Comparison of ENCODE assay signal across 1 cellular context in genomic region chr2:3759766-3760165, GRCh38.
TF ChIP-seq lines count a peak whose summit lies in the region.

No MANE protein-coding gene starts in this region.

TF ChIP-seq in IMR-90, 13 proteins besides CTCF, POLR2A, EP300 and RAD21:
- TF ChIP-seq, protein P1, sequence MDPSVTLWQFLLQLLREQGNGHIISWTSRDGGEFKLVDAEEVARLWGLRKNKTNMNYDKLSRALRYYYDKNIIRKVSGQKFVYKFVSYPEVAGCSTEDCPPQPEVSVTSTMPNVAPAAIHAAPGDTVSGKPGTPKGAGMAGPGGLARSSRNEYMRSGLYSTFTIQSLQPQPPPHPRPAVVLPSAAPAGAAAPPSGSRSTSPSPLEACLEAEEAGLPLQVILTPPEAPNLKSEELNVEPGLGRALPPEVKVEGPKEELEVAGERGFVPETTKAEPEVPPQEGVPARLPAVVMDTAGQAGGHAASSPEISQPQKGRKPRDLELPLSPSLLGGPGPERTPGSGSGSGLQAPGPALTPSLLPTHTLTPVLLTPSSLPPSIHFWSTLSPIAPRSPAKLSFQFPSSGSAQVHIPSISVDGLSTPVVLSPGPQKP (IDR thresholded peaks at IDR 0.05; ENCODE audit: borderline replicate concordance, low read depth, low read length): no peak
- TF ChIP-seq CEBPB (IDR thresholded peaks at IDR 0.05; ENCODE audit: low read depth, low read length) (no peak), RCOR1 (IDR thresholded peaks at IDR 0.05; ENCODE audit: insufficient replicate concordance, low read length) (no peak), SMC3 (IDR thresholded peaks at IDR 0.05; ENCODE audit: low read depth, low read length) (no peak), FOS (IDR thresholded peaks at IDR 0.05; ENCODE audit: low read depth, low read length) (no peak), RFX5 (IDR thresholded peaks at IDR 0.05; ENCODE audit: low read depth, low read length) (no peak), MXI1 (IDR thresholded peaks at IDR 0.05; ENCODE audit: borderline replicate concordance, low read depth, low read length) (no peak), CHD1 (IDR thresholded peaks at IDR 0.05; ENCODE audit: low read depth, low read length) (no peak), MAZ (IDR thresholded peaks at IDR 0.05; ENCODE audit: borderline replicate concordance, low read depth, low read length) (no peak), BHLHE40 (IDR thresholded peaks at IDR 0.05; ENCODE audit: low read depth, low read length) (no peak), MAFK (IDR thresholded peaks at IDR 0.05; ENCODE audit: low read depth, low read length) (no peak), NFE2L2 (IDR thresholded peaks at IDR 0.05; ENCODE audit: low read depth, low read length) (no peak)
- TF ChIP-seq, protein P2, sequence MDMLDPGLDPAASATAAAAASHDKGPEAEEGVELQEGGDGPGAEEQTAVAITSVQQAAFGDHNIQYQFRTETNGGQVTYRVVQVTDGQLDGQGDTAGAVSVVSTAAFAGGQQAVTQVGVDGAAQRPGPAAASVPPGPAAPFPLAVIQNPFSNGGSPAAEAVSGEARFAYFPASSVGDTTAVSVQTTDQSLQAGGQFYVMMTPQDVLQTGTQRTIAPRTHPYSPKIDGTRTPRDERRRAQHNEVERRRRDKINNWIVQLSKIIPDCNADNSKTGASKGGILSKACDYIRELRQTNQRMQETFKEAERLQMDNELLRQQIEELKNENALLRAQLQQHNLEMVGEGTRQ (IDR thresholded peaks at IDR 0.05; ENCODE audit: low read depth, low read length): no peak
